Comparison of ENCODE assay signal across 1 cellular context in genomic region chr1:204266504-204267034, GRCh38.
A peak's percentile ranks its signal among the peaks of the same experiment; 100 is the strongest.
TF ChIP-seq lines count a peak whose summit lies in the region.

No MANE protein-coding gene starts in this region.

TF ChIP-seq in HepG2, 621 proteins besides CTCF, POLR2A, EP300 and RAD21 (continued from another document and continues in another):
- TF ChIP-seq HMGXB3 (CRISPR knock-in tag; IDR thresholded peaks at IDR 0.05; ENCODE audit: borderline replicate concordance) (no peak), REPIN1 (CRISPR knock-in tag; IDR thresholded peaks at IDR 0.05; ENCODE audit: borderline replicate concordance, low read depth) (peak; percentile 28), ZNF550 (CRISPR knock-in tag; IDR thresholded peaks at IDR 0.05; ENCODE audit: borderline replicate concordance) (no peak), ZNF597 (CRISPR knock-in tag; IDR thresholded peaks at IDR 0.05) (no peak), JUNB (CRISPR knock-in tag; IDR thresholded peaks at IDR 0.05; ENCODE audit: borderline replicate concordance) (no peak), ZSCAN29 (CRISPR knock-in tag; conservative IDR thresholded peaks at IDR 0.05) (0 out of 2 replicates have a peak, but pooled peaks have one; percentile 33), CHD4 (IDR thresholded peaks at IDR 0.05; ENCODE audit: borderline replicate concordance, low read length) (no peak), MTF1 (CRISPR knock-in tag; IDR thresholded peaks at IDR 0.05) (no peak), TFE3 (CRISPR knock-in tag; IDR thresholded peaks at IDR 0.05) (peak; percentile 72; the same call in 1 of the 2 replicates), NFIC (IDR thresholded peaks at IDR 0.05; ENCODE audit: low read length) (no peak), STAT5B (CRISPR knock-in tag; IDR thresholded peaks at IDR 0.05) (no peak), ZNF564 (CRISPR knock-in tag; IDR thresholded peaks at IDR 0.05) (0 out of 2 replicates have a peak, but pooled peaks have one; percentile 58), TP53 (CRISPR knock-in tag; conservative IDR thresholded peaks at IDR 0.05) (no peak), IRF2 (CRISPR knock-in tag; IDR thresholded peaks at IDR 0.05) (peak; percentile 62), FOXM1 (CRISPR knock-in tag; IDR thresholded peaks at IDR 0.05) (no peak), HNF4G (IDR thresholded peaks at IDR 0.05; ENCODE audit: borderline replicate concordance, low read depth, low read length) (peak; percentile 25; the same call in 1 of the 2 replicates), HNF4G (CRISPR knock-in tag; IDR thresholded peaks at IDR 0.05; ENCODE audit: borderline replicate concordance, low read depth) (no peak), ZNF816 (CRISPR knock-in tag; IDR thresholded peaks at IDR 0.05; ENCODE audit: borderline replicate concordance) (no peak), ZBTB46 (CRISPR knock-in tag; IDR thresholded peaks at IDR 0.05; ENCODE audit: borderline replicate concordance) (no peak), ZHX2 (IDR thresholded peaks at IDR 0.05; ENCODE audit: low read depth) (no peak), ZHX2 (CRISPR knock-in tag; IDR thresholded peaks at IDR 0.05; ENCODE audit: borderline replicate concordance) (no peak), ZNF670 (CRISPR knock-in tag; IDR thresholded peaks at IDR 0.05; ENCODE audit: borderline replicate concordance) (no peak), ZNF580 (CRISPR knock-in tag; IDR thresholded peaks at IDR 0.05; ENCODE audit: borderline replicate concordance, low read depth) (peak; percentile 79; the same call in 1 of the 2 replicates), TCF7L2 (IDR thresholded peaks at IDR 0.05; ENCODE audit: low read depth, low read length) (no peak), SOX5 (CRISPR knock-in tag; IDR thresholded peaks at IDR 0.05; ENCODE audit: borderline replicate concordance) (peak; percentile 77), ZNF543 (CRISPR knock-in tag; IDR thresholded peaks at IDR 0.05) (no peak), ZNF556 (CRISPR knock-in tag; IDR thresholded peaks at IDR 0.05; ENCODE audit: borderline replicate concordance) (no peak), GPBP1L1 (CRISPR knock-in tag; IDR thresholded peaks at IDR 0.05) (no peak), BATF2 (CRISPR knock-in tag; IDR thresholded peaks at IDR 0.05) (no peak), ZBTB37 (CRISPR knock-in tag; IDR thresholded peaks at IDR 0.05) (no peak), IRF1 (CRISPR knock-in tag; IDR thresholded peaks at IDR 0.05; ENCODE audit: low read depth) (no peak), THAP7 (CRISPR knock-in tag; IDR thresholded peaks at IDR 0.05) (no peak; the same call in 1 of the 2 replicates), MED13 (CRISPR knock-in tag; IDR thresholded peaks at IDR 0.05) (no peak), RCOR2 (CRISPR knock-in tag; IDR thresholded peaks at IDR 0.05) (peak; percentile 29; the same call in 1 of the 2 replicates), CREB1 (IDR thresholded peaks at IDR 0.05) (no peak), CREB1 (CRISPR knock-in tag; IDR thresholded peaks at IDR 0.05) (no peak), ZNF441 (CRISPR knock-in tag; IDR thresholded peaks at IDR 0.05; ENCODE audit: borderline replicate concordance) (no peak), ZNF775 (CRISPR knock-in tag; IDR thresholded peaks at IDR 0.05; ENCODE audit: borderline replicate concordance) (no peak), JUN (CRISPR knock-in tag; IDR thresholded peaks at IDR 0.05) (no peak), ZNF569 (CRISPR knock-in tag; IDR thresholded peaks at IDR 0.05; ENCODE audit: borderline replicate concordance) (no peak)
